1 cellular context compared by ENCODE assay signal in genomic region chr4:106473515-106473914, GRCh38.
TF ChIP-seq lines count a peak whose summit lies in the region.

No MANE protein-coding gene starts in this region.

TF ChIP-seq in GM12878, 131 proteins besides CTCF, POLR2A, EP300 and RAD21 (continued from another document):
- no peak for TF ChIP-seq ZBTB40 (IDR thresholded peaks at IDR 0.05; ENCODE audit: borderline replicate concordance)
- TF ChIP-seq ZNF274 (IDR thresholded peaks at IDR 0.05; ENCODE audit: insufficient read depth, insufficient read length) = no peak
- TF ChIP-seq SRF (IDR thresholded peaks at IDR 0.05; ENCODE audit: low read depth in 2 of 2, low read length in 2 of 2) = no peak
- TF ChIP-seq ASH2L (IDR thresholded peaks at IDR 0.05; ENCODE audit: borderline replicate concordance, low read depth) = no peak
- TF ChIP-seq ZBED1 (IDR thresholded peaks at IDR 0.05; ENCODE audit: borderline replicate concordance) = no peak
- no peak for TF ChIP-seq CREB1 (IDR thresholded peaks at IDR 0.05; ENCODE audit: low read depth)
- no peak for TF ChIP-seq SMAD5 (IDR thresholded peaks at IDR 0.05; ENCODE audit: low read depth)
TF ChIP-seq in GM12878: peak in this region for 0.
